Comparison of ENCODE assay signal across 15 cellular contexts in genomic region chr3:53513556-53514190, GRCh38. TPM values are rescaled to one million over a fixed set of nuclear protein-coding genes. Genes with fewer than 3 reads are reported as not detected.
A peak's percentile ranks its signal among the peaks of the same experiment; 100 is the strongest.
DNase-seq lines count a peak whose midpoint lies in the region; ATAC-seq, FAIRE-seq and TF ChIP-seq lines count a peak whose summit lies in the region.
"Had no signal": no experiment of that assay in that cellular context is flagged by ENCODE, and none has a peak within 500 bp of the region (broad histone marks: within the 10 kb centered on the region; RNA-seq: fewer than 3 reads in every experiment).

No MANE protein-coding gene starts in this region.

- POLR2A ChIA-PET in activated CD4-positive, alpha-beta memory T cell treated with anti-CD3 and anti-CD28 coated beads for 36 hours (lab: Charles Lee) = no interaction called here
- POLR2A ChIA-PET in activated CD4-positive, alpha-beta memory T cell treated with anti-CD3 and anti-CD28 coated beads, Interleukin-2, amount 10 ng/mL, durations not matched to agents 7 days and 5 days (lab: Charles Lee) = no interaction called here

- no peaks in the 10 kb centered on the region for H3K4me1 ChIP-seq in small intestine (ENCODE audit: control insufficient read depth in 2 of 2, insufficient read depth in 1 of 2, low read depth in 1 of 2, low read length in 1 of 2)
- H3K4me1 ChIP-seq: colonic mucosa had no signal

- H3K4me1 Mint-ChIP-seq in activated CD4-positive, alpha-beta memory T cell treated with anti-CD3 and anti-CD28 coated beads for 36 hours (ENCODE audit: low read depth) = no peaks in the 10 kb centered on the region
- H3K4me1 Mint-ChIP-seq in activated CD4-positive, alpha-beta memory T cell treated with anti-CD3 and anti-CD28 coated beads, Interleukin-2, amount 10 ng/mL, durations not matched to agents 7 days and 5 days = no peaks in the 10 kb centered on the region

- 84 to 88% (median 87%) methylated on average over 7 of the region's 7 CpGs for WGBS in small intestine, 3 donors

- peaks cover 15% of the 10 kb centered on the region for H3K27me3 Mint-ChIP-seq in activated CD4-positive, alpha-beta memory T cell treated with anti-CD3 and anti-CD28 coated beads for 36 hours
- H3K27me3 Mint-ChIP-seq in activated CD4-positive, alpha-beta memory T cell treated with anti-CD3 and anti-CD28 coated beads, Interleukin-2, amount 10 ng/mL, durations not matched to agents 7 days and 5 days = peaks cover 28% of the 10 kb centered on the region

- no peak overlapping the region for H3K4me3 ChIP-seq in small intestine (ENCODE audit: low read depth in 1 of 2, low read length in 2 of 2)
- H3K4me3 ChIP-seq: colonic mucosa, heart left ventricle, sigmoid colon had no signal

- H3K27me3 ChIP-seq in small intestine (ENCODE audit: control insufficient read depth in 2 of 2, insufficient read depth in 2 of 2, low read length in 2 of 2) = peaks cover 0 to 3% of the 10 kb centered on the region in 2 donors
- H3K27me3 ChIP-seq: colonic mucosa, sigmoid colon had no signal

- CTCF ChIA-PET in activated CD4-positive, alpha-beta memory T cell treated with anti-CD3 and anti-CD28 coated beads for 36 hours (lab: Charles Lee) = interaction anchor here (1.0 to 1.4 kb wide), 7 partner anchors 10 to 206 kb away, joined by 3 to 10 read pairs (median 4); no protein-coding TSS in a partner anchor
- CTCF ChIA-PET in activated CD4-positive, alpha-beta memory T cell treated with anti-CD3 and anti-CD28 coated beads, Interleukin-2, amount 10 ng/mL, durations not matched to agents 7 days and 5 days (lab: Charles Lee) = interaction anchor here (0.9 to 1.4 kb wide), 6 partner anchors 11 to 294 kb away, joined by 3 to 6 read pairs (median 4); no protein-coding TSS in a partner anchor

- ATAC-seq in HG03565 (IDR thresholded peaks at IDR 0.05; ENCODE audit: unreplicated experiment) = peak; percentile 57
- ATAC-seq in GM18517 (IDR thresholded peaks at IDR 0.05; ENCODE audit: unreplicated experiment) = no peak
- ATAC-seq: heart left ventricle had no signal

- H3K27ac Mint-ChIP-seq in activated CD4-positive, alpha-beta memory T cell treated with anti-CD3 and anti-CD28 coated beads for 36 hours = no peak overlapping the region
- no peak overlapping the region for H3K27ac Mint-ChIP-seq in activated CD4-positive, alpha-beta memory T cell treated with anti-CD3 and anti-CD28 coated beads, Interleukin-2, amount 10 ng/mL, durations not matched to agents 7 days and 5 days
- H3K27ac Mint-ChIP-seq: T-helper 1 cell treated with Interleukin-12 subunit alpha and Interleukin-12 subunit beta and Interleukin-4 antibody, amounts not matched to agents 30 μg/mL and 1 μg/mL, for 36 hours had no signal

- H3K36me3 ChIP-seq in small intestine (ENCODE audit: control insufficient read depth in 2 of 2, insufficient read depth in 2 of 2, low read length in 2 of 2) = no peaks in the 10 kb centered on the region
- H3K36me3 ChIP-seq: colonic mucosa, heart left ventricle, sigmoid colon had no signal

- TF ChIP-seq CTCF in VCaP (conservative IDR thresholded peaks at IDR 0.05) = peak; percentile 75

- intact Hi-C loops in activated CD4-positive, alpha-beta memory T cell treated with anti-CD3 and anti-CD28 coated beads for 36 hours (cut with micrococcal nuclease) = loop anchor here (1.0 to 5.0 kb wide), 2 partner anchors 138 to 291 kb away; no protein-coding TSS in a partner anchor

- no peak for FAIRE-seq in small intestine (lab: Jason Lieb, UNC)
- FAIRE-seq: H1 had no signal

- H3K9me3 ChIP-seq in small intestine (ENCODE audit: control insufficient read depth, low read depth) = no peaks in the 10 kb centered on the region
- H3K9me3 ChIP-seq: colonic mucosa, heart left ventricle, sigmoid colon had no signal

- H3K27ac ChIP-seq in VCaP (no peak overlapping the region), small intestine (ENCODE audit: low read depth in 1 of 2, low read length in 1 of 2) (no peak overlapping the region)
- H3K27ac ChIP-seq: colonic mucosa, heart left ventricle, sigmoid colon had no signal

- DNase-seq in activated CD4-positive, alpha-beta memory T cell treated with anti-CD3 and anti-CD28 coated beads for 36 hours = peak; percentile 13
- no peak for DNase-seq in activated CD4-positive, alpha-beta memory T cell treated with anti-CD3 and anti-CD28 coated beads, Interleukin-2, amount 10 ng/mL, durations not matched to agents 7 days and 5 days
- DNase-seq in small intestine (peak; percentile 23), HK-2 (ENCODE audit: unreplicated experiment) (no peak), AG08396 (ENCODE audit: low spot score) (no peak)
- DNase-seq: activated T-cell treated with anti-CD3 and anti-CD28 coated beads, Interleukin-2, amount 50 U/mL, for 48 hours; colonic mucosa; heart left ventricle; NCI-H345; sigmoid colon had no signal

- H3K36me3 Mint-ChIP-seq in activated CD4-positive, alpha-beta memory T cell treated with anti-CD3 and anti-CD28 coated beads for 36 hours = no peaks in the 10 kb centered on the region
- no peaks in the 10 kb centered on the region for H3K36me3 Mint-ChIP-seq in activated CD4-positive, alpha-beta memory T cell treated with anti-CD3 and anti-CD28 coated beads, Interleukin-2, amount 10 ng/mL, durations not matched to agents 7 days and 5 days (ENCODE audit: low read depth)

- no peak overlapping the region for H3K4me3 Mint-ChIP-seq in activated CD4-positive, alpha-beta memory T cell treated with anti-CD3 and anti-CD28 coated beads for 36 hours
- H3K4me3 Mint-ChIP-seq in activated CD4-positive, alpha-beta memory T cell treated with anti-CD3 and anti-CD28 coated beads, Interleukin-2, amount 10 ng/mL, durations not matched to agents 7 days and 5 days = no peak overlapping the region
- H3K4me3 Mint-ChIP-seq: T-helper 1 cell treated with Interleukin-12 subunit alpha and Interleukin-12 subunit beta and Interleukin-4 antibody, amounts not matched to agents 30 μg/mL and 1 μg/mL, for 36 hours had no signal

- no peaks in the 10 kb centered on the region for H3K9me3 Mint-ChIP-seq in activated CD4-positive, alpha-beta memory T cell treated with anti-CD3 and anti-CD28 coated beads for 36 hours
- no peaks in the 10 kb centered on the region for H3K9me3 Mint-ChIP-seq in activated CD4-positive, alpha-beta memory T cell treated with anti-CD3 and anti-CD28 coated beads, Interleukin-2, amount 10 ng/mL, durations not matched to agents 7 days and 5 days
- H3K9me3 Mint-ChIP-seq: T-helper 1 cell treated with Interleukin-12 subunit alpha and Interleukin-12 subunit beta and Interleukin-4 antibody, amounts not matched to agents 30 μg/mL and 1 μg/mL, for 36 hours had no signal

RNA-seq across cellular contexts. Expression of gene CACNA1D, which starts 19.3 kb away (rescaled TPM):
- total RNA-seq in activated CD4-positive, alpha-beta memory T cell treated with anti-CD3 and anti-CD28 coated beads for 36 hours = under 1 TPM; 0.24 to 0.53 TPM
- 1 to 10 TPM; 2.5 to 3.2 TPM for total RNA-seq in activated CD4-positive, alpha-beta memory T cell treated with anti-CD3 and anti-CD28 coated beads, Interleukin-2, amount 10 ng/mL, durations not matched to agents 7 days and 5 days
- 1 to 10 TPM; 2.2 to 8.7 (median 3.6) TPM for polyA plus RNA-seq in small intestine

Comparison
In these comparisons a context has a peak if more than half of its experiments do, and no peak if none do; other contexts are left out.
1. DNase-seq: peak in activated CD4-positive, alpha-beta memory T cell treated with anti-CD3 and anti-CD28 coated beads for 36 hours (single experiment) and small intestine (single experiment); none in activated CD4-positive, alpha-beta memory T cell treated with anti-CD3 and anti-CD28 coated beads, Interleukin-2, amount 10 ng/mL, durations not matched to agents 7 days and 5 days (single experiment), HK-2 (single experiment) and AG08396 (single experiment).